Comparison of ENCODE assay signal across 17 cellular contexts in genomic region chr1:72063364-72063763, GRCh38.
"Had no signal": no experiment of that assay in that cellular context is flagged by ENCODE, and none has a peak within 500 bp of the region (broad histone marks: within the 10 kb centered on the region; RNA-seq: fewer than 3 reads in every experiment).

No MANE protein-coding gene starts in this region.

- H3K27ac ChIP-seq: colonic mucosa, lower lobe of right lung, neutrophil, right atrium auricular region had no signal

- DNase-seq: activated CD4-positive, alpha-beta memory T cell treated with anti-CD3 and anti-CD28 coated beads for 36 hours; activated gamma-delta T cell; activated naive CD8-positive, alpha-beta T cell treated with anti-CD3 and anti-CD28 coated beads for 36 hours; activated T-cell treated with anti-CD3 and anti-CD28 coated beads, Interleukin-2, amount 50 U/mL, for 4 hours; aorta; caudate nucleus; colonic mucosa; hypothalamus; lower lobe of right lung; naive B cell; posterior cingulate gyrus; substantia nigra; T1000; transverse colon had no signal

- H3K9me3 ChIP-seq: colonic mucosa, lower lobe of right lung, neutrophil, right atrium auricular region, transverse colon had no signal

- H3K36me3 ChIP-seq: colonic mucosa, lower lobe of right lung, neutrophil, right atrium auricular region, transverse colon had no signal

- H3K4me1 ChIP-seq: colonic mucosa, lower lobe of right lung, right atrium auricular region had no signal

- H3K4me3 ChIP-seq: colonic mucosa, lower lobe of right lung, right atrium auricular region, transverse colon had no signal

- H3K27me3 ChIP-seq: colonic mucosa, neutrophil, right atrium auricular region, transverse colon had no signal

- ATAC-seq: activated T-cell treated with anti-CD3 and anti-CD28 coated beads, Interleukin-2, amount 50 U/mL, for 4 hours; lower lobe of right lung; stimulated activated memory B cell treated with anti-CD40 and anti-IgM and Interleukin-4, amounts not matched to agents 10 μg/mL and 1 μg/mL and 100 μg/mL, for 72 hours had no signal
